Comparison of ENCODE assay signal across 8 cellular contexts in the genomic region with DNA sequence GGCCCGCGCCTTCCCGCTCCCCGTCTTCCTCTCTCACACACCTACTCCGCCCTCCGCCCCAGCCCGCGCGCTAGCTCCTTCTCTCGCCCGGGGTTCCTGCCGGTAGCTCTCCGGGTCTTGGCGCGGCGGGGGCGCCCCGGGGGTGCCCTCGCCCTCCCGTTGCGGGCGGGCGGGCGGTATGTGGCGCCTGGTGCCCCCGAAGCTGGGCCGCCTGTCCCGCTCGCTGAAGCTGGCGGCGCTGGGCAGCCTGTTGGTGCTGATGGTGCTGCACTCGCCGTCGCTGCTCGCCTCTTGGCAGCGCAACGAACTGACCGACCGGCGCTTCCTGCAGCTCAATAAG. TPM values are rescaled to one million over a fixed set of nuclear protein-coding genes. Genes with fewer than 3 reads are reported as not detected.
A peak's percentile ranks its signal among the peaks of the same experiment; 100 is the strongest.
DNase-seq lines count a peak whose midpoint lies in the region; ATAC-seq and TF ChIP-seq lines count a peak whose summit lies in the region.

No MANE protein-coding gene starts in this region.

- intact Hi-C loops in breast epithelium (cut with DNase I; ENCODE audit: low total_unique reads), result no loop called here
- intact Hi-C loops in lower leg skin (cut with DNase I; ENCODE audit: low total_unique reads), result no loop called here
- intact Hi-C loops in thyroid gland (cut with DNase I), result no loop called here

- 0 to 1% methylated on average over 8 to 12 of the region's 40 CpGs for WGBS in lower leg skin, 2 donors
- 0% methylated on average over 6 to 11 of the region's 40 CpGs for WGBS in thyroid gland, 2 donors

- no peaks in the 10 kb centered on the region for H3K4me1 ChIP-seq in breast epithelium
- peaks cover 18 to 24% of the 10 kb centered on the region in 2 donors for H3K4me1 ChIP-seq in thyroid gland

- H3K9me3 ChIP-seq in breast epithelium (no peaks in the 10 kb centered on the region), thyroid gland (no peaks in the 10 kb centered on the region)

- TF ChIP-seq POLR2A in breast epithelium (IDR thresholded peaks at IDR 0.05) (no peak), lower leg skin (IDR thresholded peaks at IDR 0.05) (no peak), thyroid gland (IDR thresholded peaks at IDR 0.05) (no peak)

- H3K4me3 ChIP-seq in breast epithelium (peak overlapping the region; percentile 72 to 93 (median 79)), lower leg skin (ENCODE audit: low read depth, poor library complexity, severe bottlenecking) (peak overlapping the region; percentile 95), thyroid gland (replicated peaks in 1 of 3) (peak overlapping the region; percentile 84 to 99 (median 91))

- DNase-seq in HS-27A (ENCODE audit: low read depth), result peak; percentile 17
- DNase-seq in breast epithelium (ENCODE audit: low spot score in 2 of 2), result no peak
- DNase-seq in lower leg skin (ENCODE audit: low spot score in 2 of 2), result peak in 1 of 2 donors; percentile 94
- no peak for DNase-seq in thyroid gland
- DNase-seq in ureter (ENCODE audit: low spot score), result no peak

- H3K36me3 ChIP-seq in breast epithelium (no peaks in the 10 kb centered on the region), thyroid gland (no peaks in the 10 kb centered on the region)

- TF ChIP-seq CTCF in 22Rv1 (IDR thresholded peaks at IDR 0.05) (no peak), breast epithelium (IDR thresholded peaks at IDR 0.05) (no peak), lower leg skin (IDR thresholded peaks at IDR 0.05) (no peak), thyroid gland (IDR thresholded peaks at IDR 0.05) (no peak)

- no peak for ATAC-seq in GM19023 (IDR thresholded peaks at IDR 0.05; ENCODE audit: unreplicated experiment)
- no peak for ATAC-seq in GM21367 (IDR thresholded peaks at IDR 0.05; ENCODE audit: unreplicated experiment)

- H3K27ac ChIP-seq in 22Rv1 (peak overlapping the region; percentile 95), breast epithelium (peak overlapping the region; percentile 97 to 99), thyroid gland (peak overlapping the region; percentile 97 to 99 (median 98))

- H3K27me3 ChIP-seq in breast epithelium (no peaks in the 10 kb centered on the region), thyroid gland (no peaks in the 10 kb centered on the region)

RNA-seq across cellular contexts. Expression of a gene that starts 0.5 kb away (rescaled TPM):
- total RNA-seq in breast epithelium (10 to 100 TPM; 19.8 to 39.4 (median 30.2) TPM), lower leg skin (10 to 100 TPM; 37.3 to 55.5 (median 42.6) TPM), thyroid gland (10 to 100 TPM; 26.5 to 35.7 (median 28.9) TPM), ureter (24.7 TPM)
